ENCODE assay signal across 17 cellular contexts in genomic region chr3:186247821-186248814, GRCh38.
DNase-seq lines count a peak whose midpoint lies in the region; ATAC-seq lines count a peak whose summit lies in the region.
"Had no signal": no experiment of that assay in that cellular context is flagged by ENCODE, and none has a peak within 500 bp of the region (broad histone marks: within the 10 kb centered on the region; RNA-seq: fewer than 3 reads in every experiment).

No MANE protein-coding gene starts in this region.

- no peak overlapping the region for H4K91ac ChIP-seq in neuronal stem cell (ENCODE audit: low read depth, low read length, poor library complexity)

- H3K9me3 Mint-ChIP-seq in memory B cell: no peaks in the 10 kb centered on the region
- H3K9me3 Mint-ChIP-seq: activated naive CD8-positive, alpha-beta T cell treated with anti-CD3 and anti-CD28 coated beads, Interleukin-2, amount 10 ng/mL, durations not matched to agents 7 days and 5 days; WTC11 had no signal

- H3K4me3 Mint-ChIP-seq in memory B cell: no peak overlapping the region
- H3K4me3 Mint-ChIP-seq: activated naive CD8-positive, alpha-beta T cell treated with anti-CD3 and anti-CD28 coated beads, Interleukin-2, amount 10 ng/mL, durations not matched to agents 7 days and 5 days; WTC11 had no signal

- H3K36me3 ChIP-seq in neuronal stem cell (replicated peaks in 1 of 2; ENCODE audit: control insufficient read depth in 2 of 2, insufficient read depth in 2 of 2, low read length in 2 of 2): no peaks in the 10 kb centered on the region
- H3K36me3 ChIP-seq: pancreas had no signal

- DNase-seq in G401 (ENCODE audit: low spot score) (peak; percentile 48), HT1080 (ENCODE audit: low read depth) (peak; percentile 26), caudate nucleus (lab: John Stamatoyannopoulos, UW) (peak in 10 of 61 donors; percentile 4 to 34 (median 10)), memory B cell (ENCODE audit: low spot score in 2 of 2) (no peak), neuronal stem cell (ENCODE audit: low spot score) (no peak), NCI-H82 treated with DMSO at 0.1 percent for 48 hours (lab: John Stamatoyannopoulos, UW; ENCODE audit: unreplicated experiment) (no peak)
- no peak for DNase-seq in activated CD4-positive, CD25-positive, alpha-beta regulatory T cell treated with anti-CD3 and anti-CD28 coated beads, Interleukin-2, amount 50 U/mL, for 72 hours
- DNase-seq: activated naive CD8-positive, alpha-beta T cell treated with anti-CD3 and anti-CD28 coated beads, Interleukin-2, amount 10 ng/mL, durations not matched to agents 7 days and 5 days; activated T-cell treated with anti-CD3 and anti-CD28 coated beads for 4 hours; cerebellar nuclear complex; glutamatergic neuron; islet precursor cell; Karpas-422; NCI-H226; pancreas had no signal

- no peaks in the 10 kb centered on the region for H3K79me1 ChIP-seq in neuronal stem cell (ENCODE audit: low read depth, low read length)

- no peaks in the 10 kb centered on the region for H3K4me1 ChIP-seq in neuronal stem cell (ENCODE audit: control insufficient read depth in 2 of 2, insufficient read depth in 1 of 2, low read depth in 1 of 2, low read length in 2 of 2)
- H3K4me1 ChIP-seq: pancreas had no signal

- no peak overlapping the region for H3K23ac ChIP-seq in neuronal stem cell (ENCODE audit: low read depth, low read length, poor library complexity)

- peak; percentile 26 for ATAC-seq in memory B cell (ENCODE audit: low read depth)
- ATAC-seq: WTC11 had no signal

- peak overlapping the region in 1 of 2 donors; percentile 6 for H3K4me3 ChIP-seq in neuronal stem cell (ENCODE audit: low read length in 2 of 2)
- H3K4me3 ChIP-seq: pancreas had no signal

- no peak overlapping the region for H2AK5ac ChIP-seq in neuronal stem cell (ENCODE audit: low read depth, low read length)

- H3K9ac ChIP-seq in neuronal stem cell (ENCODE audit: low read depth, low read length, poor library complexity): no peak overlapping the region

- peak overlapping the region; percentile 8 for H3K27ac Mint-ChIP-seq in memory B cell
- H3K27ac Mint-ChIP-seq: activated naive CD8-positive, alpha-beta T cell treated with anti-CD3 and anti-CD28 coated beads, Interleukin-2, amount 10 ng/mL, durations not matched to agents 7 days and 5 days; WTC11 had no signal

- H3K18ac ChIP-seq in neuronal stem cell (ENCODE audit: low read length): no peak overlapping the region

- peaks cover 12% of the 10 kb centered on the region for H3K36me3 Mint-ChIP-seq in memory B cell
- H3K36me3 Mint-ChIP-seq: activated naive CD8-positive, alpha-beta T cell treated with anti-CD3 and anti-CD28 coated beads, Interleukin-2, amount 10 ng/mL, durations not matched to agents 7 days and 5 days; WTC11 had no signal

- H2BK15ac ChIP-seq in neuronal stem cell (ENCODE audit: low read length): no peak overlapping the region

- no peak overlapping the region for H2AFZ ChIP-seq in neuronal stem cell (ENCODE audit: low read length)

- no peaks in the 10 kb centered on the region for H3K9me3 ChIP-seq in neuronal stem cell (replicated peaks in 1 of 2; ENCODE audit: control insufficient read depth in 2 of 2, insufficient read depth in 1 of 2, low read depth in 1 of 2, low read length in 2 of 2)
- H3K9me3 ChIP-seq: pancreas had no signal

- in situ Hi-C loops in G401 (cut with HindIII; ENCODE audit: low sequenced_read_pairs): no loop called here

- no peak overlapping the region for H3K4ac ChIP-seq in neuronal stem cell (ENCODE audit: low read length)

- H3K27me3 Mint-ChIP-seq in memory B cell: no peaks in the 10 kb centered on the region

- no peak overlapping the region for H2BK5ac ChIP-seq in neuronal stem cell (ENCODE audit: low read length)

- H3K4me2 ChIP-seq in neuronal stem cell (ENCODE audit: insufficient read depth, low read length, poor library complexity, severe bottlenecking): no peak overlapping the region

- H3K27me3 ChIP-seq in neuronal stem cell (ENCODE audit: control insufficient read depth in 3 of 3, insufficient read depth in 3 of 3, low read depth in 1 of 3, low read length in 3 of 3): peaks cover 0 to 28% (median 0%) of the 10 kb centered on the region in 3 experiments
- H3K27me3 ChIP-seq: pancreas had no signal

- no peak overlapping the region for H3K14ac ChIP-seq in neuronal stem cell (ENCODE audit: low read length)

- no CpG with 5 or more reads among the region's 5 CpGs for WGBS in neuronal stem cell (ENCODE audit: extremely low coverage in 2 of 2, insufficient read length in 2 of 2, insufficient replicate concordance in 1 of 2), 2 donors

- H2BK12ac ChIP-seq in neuronal stem cell (ENCODE audit: low read length): no peak overlapping the region

- H2BK120ac ChIP-seq in neuronal stem cell (ENCODE audit: low read depth, low read length): no peak overlapping the region

- H3K27ac ChIP-seq in caudate nucleus (ENCODE audit: low read depth, low read length) (peak overlapping the region; percentile 52), neuronal stem cell (replicated peaks; ENCODE audit: low read length) (no peak overlapping the region)
- H3K27ac ChIP-seq: C4-2B, pancreas had no signal

- peaks cover 14% of the 10 kb centered on the region for H3K4me1 Mint-ChIP-seq in memory B cell

- no peak overlapping the region for H4K8ac ChIP-seq in neuronal stem cell (ENCODE audit: low read depth, low read length)

Comparison
In these comparisons a context has a peak if more than half of its experiments do, and no peak if none do; other contexts are left out.
1. DNase-seq: peak in G401 (single experiment) and HT1080 (single experiment); none in memory B cell (0 of 2), neuronal stem cell (single experiment), activated CD4-positive, CD25-positive, alpha-beta regulatory T cell treated with anti-CD3 and anti-CD28 coated beads, Interleukin-2, amount 50 U/mL, for 72 hours (single experiment) and NCI-H82 treated with DMSO at 0.1 percent for 48 hours (single experiment).